33 cellular contexts compared by ENCODE assay signal in the genomic region with DNA sequence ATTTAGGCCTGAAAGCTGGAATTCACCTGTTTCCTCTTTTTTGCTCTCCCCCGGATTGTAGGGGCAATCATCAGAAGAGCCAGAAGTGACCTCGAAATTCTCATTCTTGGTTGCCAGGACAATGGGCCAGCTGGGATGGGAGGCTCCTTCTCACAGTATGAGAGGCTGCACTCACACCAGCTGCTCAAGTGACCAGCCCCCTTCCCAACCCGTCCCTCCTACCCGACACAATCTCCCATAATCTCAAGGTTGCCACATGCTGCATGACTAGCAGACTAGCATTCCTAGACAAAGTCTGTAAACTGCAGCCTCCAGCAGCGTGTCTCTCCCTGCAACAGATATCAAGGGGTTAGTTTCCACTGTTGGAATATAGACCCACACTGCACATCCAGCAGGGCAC.
"Had no signal": no experiment of that assay in that cellular context is flagged by ENCODE, and none has a peak within 500 bp of the region (broad histone marks: within the 10 kb centered on the region; RNA-seq: fewer than 3 reads in every experiment).

No MANE protein-coding gene starts in this region.

- H3K4me3 Mint-ChIP-seq: activated naive CD4-positive, alpha-beta T cell treated with anti-CD3 and anti-CD28 coated beads, Interleukin-2, amount 10 ng/mL, durations not matched to agents 7 days and 5 days; activated naive CD8-positive, alpha-beta T cell treated with anti-CD3 and anti-CD28 coated beads, Interleukin-2, amount 10 ng/mL, durations not matched to agents 7 days and 5 days; activated T-helper 1 cell treated with anti-CD3 and anti-CD28 coated beads, Interleukin-12 subunit alpha, Interleukin-12 subunit beta, Interleukin-2, Interleukin-4 antibody, amounts not matched to agents 30 ng/mL and 10 ng/mL and 1 ng/mL, durations not matched to agents 14 hours and 24 hours and 36 hours; brain; stimulated activated effector memory CD8-positive, alpha-beta T cell treated with anti-CD3 and anti-CD28 coated beads, Interleukin-12 subunit alpha, Interleukin-12 subunit beta, amount 100 ng/mL, for 72 hours; stimulated activated naive CD8-positive, alpha-beta T cell treated with anti-CD3 and anti-CD28 coated beads, Interleukin-15, Interleukin-2, amounts not matched to agents 100 ng/mL and 50 ng/mL, for 24 hours; T-helper 2 cell treated with Interferon-gamma antibody and Interleukin-4, amounts not matched to agents 5 μg/mL and 100 μg/mL, for 36 hours; type B pancreatic cell had no signal

- H3K4me1 Mint-ChIP-seq: activated naive CD4-positive, alpha-beta T cell treated with anti-CD3 and anti-CD28 coated beads, Interleukin-2, amount 10 ng/mL, durations not matched to agents 7 days and 5 days; activated naive CD8-positive, alpha-beta T cell treated with anti-CD3 and anti-CD28 coated beads, Interleukin-2, amount 10 ng/mL, durations not matched to agents 7 days and 5 days; brain; naive thymus-derived CD8-positive, alpha-beta T cell; stimulated activated effector memory CD8-positive, alpha-beta T cell treated with anti-CD3 and anti-CD28 coated beads, Interleukin-12 subunit alpha, Interleukin-12 subunit beta, amount 100 ng/mL, for 72 hours had no signal

- FAIRE-seq: endometrium, frontal cortex, keratinocyte had no signal

- H3K4me3 ChIP-seq: ascending aorta, cardiac muscle cell, colonic mucosa, esophagus squamous epithelium, skin epidermis, thoracic aorta, uterus had no signal

- H3K27ac ChIP-seq: ascending aorta, cardiac muscle cell, colonic mucosa, epithelial cell of prostate, esophagus squamous epithelium, skin epidermis, thoracic aorta, uterus had no signal

- H3K9me3 Mint-ChIP-seq: activated naive CD4-positive, alpha-beta T cell treated with anti-CD3 and anti-CD28 coated beads, Interleukin-2, amount 10 ng/mL, durations not matched to agents 7 days and 5 days; activated naive CD8-positive, alpha-beta T cell treated with anti-CD3 and anti-CD28 coated beads, Interleukin-2, amount 10 ng/mL, durations not matched to agents 7 days and 5 days; stimulated activated effector memory CD8-positive, alpha-beta T cell treated with anti-CD3 and anti-CD28 coated beads, Interleukin-12 subunit alpha, Interleukin-12 subunit beta, amount 100 ng/mL, for 72 hours; type B pancreatic cell had no signal

- H3K27me3 Mint-ChIP-seq: activated naive CD4-positive, alpha-beta T cell treated with anti-CD3 and anti-CD28 coated beads, Interleukin-2, amount 10 ng/mL, durations not matched to agents 7 days and 5 days; naive thymus-derived CD8-positive, alpha-beta T cell; progenitor cell of endocrine pancreas; stimulated activated naive CD8-positive, alpha-beta T cell treated with anti-CD3 and anti-CD28 coated beads, Interleukin-15, Interleukin-2, amounts not matched to agents 100 ng/mL and 50 ng/mL, for 24 hours; type B pancreatic cell had no signal

- ATAC-seq: left cardiac atrium; naive thymus-derived CD8-positive, alpha-beta T cell; sciatic nerve; stimulated activated effector memory CD8-positive, alpha-beta T cell treated with anti-CD3 and anti-CD28 coated beads, Interleukin-12 subunit alpha, Interleukin-12 subunit beta, amount 100 ng/mL, for 72 hours had no signal

- H3K9me3 ChIP-seq: ascending aorta, colonic mucosa, esophagus squamous epithelium, thoracic aorta, uterus had no signal

- H3K36me3 Mint-ChIP-seq: activated naive CD4-positive, alpha-beta T cell treated with anti-CD3 and anti-CD28 coated beads, Interleukin-2, amount 10 ng/mL, durations not matched to agents 7 days and 5 days; activated naive CD8-positive, alpha-beta T cell treated with anti-CD3 and anti-CD28 coated beads, Interleukin-2, amount 10 ng/mL, durations not matched to agents 7 days and 5 days; brain; naive thymus-derived CD8-positive, alpha-beta T cell; stimulated activated effector memory CD8-positive, alpha-beta T cell treated with anti-CD3 and anti-CD28 coated beads, Interleukin-12 subunit alpha, Interleukin-12 subunit beta, amount 100 ng/mL, for 72 hours; type B pancreatic cell had no signal

- H3K4me1 ChIP-seq: ascending aorta, colonic mucosa, esophagus squamous epithelium, uterus had no signal

- DNase-seq: activated CD4-positive, alpha-beta T cell treated with anti-CD3 and anti-CD28 coated beads for 48 hours; activated CD4-positive, alpha-beta T cell treated with anti-CD3 and anti-CD28 coated beads, Interleukin-2, amount 50 U/mL, for 48 hours; activated CD8-positive, alpha-beta memory T cell treated with anti-CD3 and anti-CD28 coated beads, Interleukin-2, amount 50 U/mL, for 4 hours; activated effector memory CD4-positive, alpha-beta T cell treated with anti-CD3 and anti-CD28 coated beads, Interleukin-2, amount 50 U/mL, for 16 hours; activated naive CD4-positive, alpha-beta T cell treated with anti-CD3 and anti-CD28 coated beads, Interleukin-2, amount 10 ng/mL, durations not matched to agents 7 days and 5 days; activated naive CD8-positive, alpha-beta T cell treated with anti-CD3 and anti-CD28 coated beads, Interleukin-2, amount 10 ng/mL, durations not matched to agents 7 days and 5 days; activated T-cell treated with anti-CD3 and anti-CD28 coated beads, Interleukin-2, amount 50 U/mL, for 1 hour; cerebellar nuclear complex; colonic mucosa; effector CD8-positive, alpha-beta T cell; esophagus squamous epithelium; left cardiac atrium; mammary epithelial cell; midbrain; naive thymus-derived CD8-positive, alpha-beta T cell; stimulated activated CD4-positive, alpha-beta T cell treated with anti-CD3 and anti-CD28 coated beads, Interleukin-4, amount 100 ng/mL, for 24 hours; uterus had no signal

- H3K27ac Mint-ChIP-seq: activated naive CD4-positive, alpha-beta T cell treated with anti-CD3 and anti-CD28 coated beads, Interleukin-2, amount 10 ng/mL, durations not matched to agents 7 days and 5 days; activated naive CD8-positive, alpha-beta T cell treated with anti-CD3 and anti-CD28 coated beads, Interleukin-2, amount 10 ng/mL, durations not matched to agents 7 days and 5 days; activated T-helper 1 cell treated with anti-CD3 and anti-CD28 coated beads, Interleukin-12 subunit alpha, Interleukin-12 subunit beta, Interleukin-2, Interleukin-4 antibody, amounts not matched to agents 30 ng/mL and 10 ng/mL and 1 ng/mL, durations not matched to agents 14 hours and 24 hours and 36 hours; brain; naive thymus-derived CD8-positive, alpha-beta T cell; stimulated activated effector memory CD8-positive, alpha-beta T cell treated with anti-CD3 and anti-CD28 coated beads, Interleukin-12 subunit alpha, Interleukin-12 subunit beta, amount 100 ng/mL, for 72 hours; stimulated activated naive CD8-positive, alpha-beta T cell treated with anti-CD3 and anti-CD28 coated beads, Interleukin-15, Interleukin-2, amounts not matched to agents 100 ng/mL and 50 ng/mL, for 24 hours; T-helper 2 cell treated with Interferon-gamma antibody and Interleukin-4, amounts not matched to agents 5 μg/mL and 100 μg/mL, for 36 hours; type B pancreatic cell had no signal

- H3K36me3 ChIP-seq: ascending aorta, cardiac muscle cell, colonic mucosa, esophagus squamous epithelium, thoracic aorta, uterus had no signal

- H3K27me3 ChIP-seq: ascending aorta, cardiac muscle cell, colonic mucosa, esophagus squamous epithelium, uterus had no signal
